ENCODE assay signal across 17 cellular contexts in genomic region chr2:157785866-157786662, GRCh38.
A peak's percentile ranks its signal among the peaks of the same experiment; 100 is the strongest.
DNase-seq lines count a peak whose midpoint lies in the region; ATAC-seq, FAIRE-seq and TF ChIP-seq lines count a peak whose summit lies in the region.
"Had no signal": no experiment of that assay in that cellular context is flagged by ENCODE, and none has a peak within 500 bp of the region (broad histone marks: within the 10 kb centered on the region; RNA-seq: fewer than 3 reads in every experiment).

No MANE protein-coding gene starts in this region.

- H3K27ac Mint-ChIP-seq in activated CD8-positive, alpha-beta T cell treated with anti-CD3 and anti-CD28 coated beads for 36 hours, result no peak overlapping the region
- H3K27ac Mint-ChIP-seq: dendritic cell treated with granulocyte-macrophage colony-stimulating factor and Interleukin-4, amounts not matched to agents 40 ng/mL and 50 ng/mL, for 4 days had no signal

- H3K9ac ChIP-seq in keratinocyte (ENCODE audit: control insufficient read depth, extremely low read depth, insufficient read depth, low read length), result no peak overlapping the region

- no peak for TF ChIP-seq CTCF in keratinocyte (optimal IDR thresholded peaks at IDR 0.05 in 1 of 3, IDR thresholded peaks at IDR 0.05 in 1 of 3, conservative IDR thresholded peaks at IDR 0.05 in 1 of 3; ENCODE audit: extremely low read depth in 1 of 3, insufficient read depth in 2 of 3, low read length in 3 of 3)
- TF ChIP-seq CTCF in activated CD8-positive, alpha-beta T cell treated with anti-CD3 and anti-CD28 coated beads for 36 hours (IDR thresholded peaks at IDR 0.05), result no peak

- H3K27me3 Mint-ChIP-seq in activated CD8-positive, alpha-beta T cell treated with anti-CD3 and anti-CD28 coated beads for 36 hours, result no peaks in the 10 kb centered on the region
- H3K27me3 Mint-ChIP-seq: dendritic cell treated with granulocyte-macrophage colony-stimulating factor and Interleukin-4, amounts not matched to agents 40 ng/mL and 50 ng/mL, for 4 days had no signal

- DNase-seq in AG20443 (ENCODE audit: low spot score), result peak; percentile 20
- peak; percentile 46 for DNase-seq in HCEC 1CT
- DNase-seq in astrocyte of the hippocampus (ENCODE audit: low read depth, low spot score), result peak; percentile 30
- DNase-seq in keratinocyte (ENCODE audit: low read depth, low spot score), result peak; percentile 35
- no peak for DNase-seq in stimulated activated CD4-positive, alpha-beta T cell treated with anti-CD3 and anti-CD28 coated beads, Interleukin-4, amount 100 ng/mL, for 1 hour
- no peak for DNase-seq in SHP77 (lab: John Stamatoyannopoulos, UW)
- DNase-seq in activated CD8-positive, alpha-beta T cell treated with anti-CD3 and anti-CD28 coated beads for 36 hours, result no peak
- DNase-seq: activated CD4-positive, CD25-positive, alpha-beta regulatory T cell treated with anti-CD3 and anti-CD28 coated beads, Interleukin-2, amount 50 U/mL, for 72 hours; AML-193; DND-41; stimulated activated CD8-positive, alpha-beta memory T cell treated with anti-CD3 and anti-CD28 coated beads, Interleukin-4, amount 100 ng/mL, for 48 hours had no signal

- H3K4me3 ChIP-seq in keratinocyte (ENCODE audit: control insufficient read depth in 2 of 3, extremely low read depth in 1 of 3, insufficient read depth in 2 of 3, low read depth in 1 of 3, low read length in 3 of 3), result no peak overlapping the region
- H3K4me3 ChIP-seq: tibial nerve had no signal

- H3K4me2 ChIP-seq in keratinocyte (ENCODE audit: control insufficient read depth, extremely low read depth, insufficient read depth, low read depth, low read length), result peak overlapping the region; percentile 67

- H3K36me3 ChIP-seq in keratinocyte (ENCODE audit: control insufficient read depth in 2 of 2, extremely low read depth in 1 of 2, insufficient read depth in 2 of 2, low read length in 2 of 2), result no peaks in the 10 kb centered on the region
- H3K36me3 ChIP-seq: tibial nerve had no signal

- H3K27me3 ChIP-seq in keratinocyte (ENCODE audit: control insufficient read depth, extremely low read depth, insufficient read depth, low read length), result no peaks in the 10 kb centered on the region
- H3K27me3 ChIP-seq: tibial nerve had no signal

- H3K9me3 Mint-ChIP-seq in activated CD8-positive, alpha-beta T cell treated with anti-CD3 and anti-CD28 coated beads for 36 hours, result no peaks in the 10 kb centered on the region
- H3K9me3 Mint-ChIP-seq: dendritic cell treated with granulocyte-macrophage colony-stimulating factor and Interleukin-4, amounts not matched to agents 40 ng/mL and 50 ng/mL, for 4 days had no signal

- FAIRE-seq in keratinocyte (lab: Jason Lieb, UNC), result peak; percentile 71
- FAIRE-seq: frontal cortex, GM12892, islet of Langerhans had no signal

- POLR2A ChIA-PET in activated CD8-positive, alpha-beta T cell treated with anti-CD3 and anti-CD28 coated beads for 36 hours (lab: Charles Lee), result no interaction called here

- ATAC-seq in HG03354 (IDR thresholded peaks at IDR 0.05; ENCODE audit: poor library complexity, severe bottlenecking, unreplicated experiment), result no peak
- no peak for ATAC-seq in activated CD8-positive, alpha-beta T cell treated with anti-CD3 and anti-CD28 coated beads for 36 hours

- H4K20me1 ChIP-seq in keratinocyte (ENCODE audit: control insufficient read depth, extremely low read depth, insufficient read depth, low read length), result no peaks in the 10 kb centered on the region

- no peaks in the 10 kb centered on the region for H3K36me3 Mint-ChIP-seq in activated CD8-positive, alpha-beta T cell treated with anti-CD3 and anti-CD28 coated beads for 36 hours (ENCODE audit: low read depth)

- H3K9me3 ChIP-seq in keratinocyte (ENCODE audit: control insufficient read depth, low read depth, low read length), result no peaks in the 10 kb centered on the region
- H3K9me3 ChIP-seq: tibial nerve had no signal

- H3K4me1 ChIP-seq in keratinocyte (ENCODE audit: control insufficient read depth, extremely low read depth, insufficient read depth, low read length), result peaks cover 48% of the 10 kb centered on the region

- H2AFZ ChIP-seq in keratinocyte (ENCODE audit: control insufficient read depth, low read length), result no peak overlapping the region

- dilution Hi-C loops in keratinocyte (cut with MboI; ENCODE audit: extremely low pct_ligation_motif_present, low sequenced_read_pairs), result no loop called here

- peaks cover 7% of the 10 kb centered on the region for H3K79me2 ChIP-seq in keratinocyte (ENCODE audit: control insufficient read depth, insufficient read depth, low read length)

- peaks cover 46% of the 10 kb centered on the region for H3K4me1 Mint-ChIP-seq in activated CD8-positive, alpha-beta T cell treated with anti-CD3 and anti-CD28 coated beads for 36 hours (ENCODE audit: low read depth)

- CTCF ChIA-PET in activated CD8-positive, alpha-beta T cell treated with anti-CD3 and anti-CD28 coated beads for 36 hours (lab: Charles Lee), result interaction anchor here (1.2 kb wide), 1 partner anchor 225 kb away, joined by 3 read pairs; no protein-coding TSS in a partner anchor

- no peaks in the 10 kb centered on the region for H3K9me1 ChIP-seq in keratinocyte (ENCODE audit: control insufficient read depth, extremely low read depth, insufficient read depth, low read length)

- intact Hi-C loops in activated CD8-positive, alpha-beta T cell treated with anti-CD3 and anti-CD28 coated beads for 36 hours (cut with micrococcal nuclease), result no loop called here

- H3K4me3 Mint-ChIP-seq in activated CD8-positive, alpha-beta T cell treated with anti-CD3 and anti-CD28 coated beads for 36 hours, result no peak overlapping the region
- H3K4me3 Mint-ChIP-seq: dendritic cell treated with granulocyte-macrophage colony-stimulating factor and Interleukin-4, amounts not matched to agents 40 ng/mL and 50 ng/mL, for 4 days had no signal

- H3K27ac ChIP-seq in keratinocyte (ENCODE audit: control insufficient read depth, insufficient read depth, low read length), result peak overlapping the region; percentile 76
- H3K27ac ChIP-seq: tibial nerve had no signal

Comparison
In these comparisons a context has a peak if more than half of its experiments do, and no peak if none do; other contexts are left out.
1. DNase-seq: peak in AG20443 (single experiment), HCEC 1CT (single experiment), astrocyte of the hippocampus (single experiment) and keratinocyte (single experiment); none in stimulated activated CD4-positive, alpha-beta T cell treated with anti-CD3 and anti-CD28 coated beads, Interleukin-4, amount 100 ng/mL, for 1 hour (single experiment), SHP77 (0 of 2) and activated CD8-positive, alpha-beta T cell treated with anti-CD3 and anti-CD28 coated beads for 36 hours (single experiment).